In the genomic region with DNA sequence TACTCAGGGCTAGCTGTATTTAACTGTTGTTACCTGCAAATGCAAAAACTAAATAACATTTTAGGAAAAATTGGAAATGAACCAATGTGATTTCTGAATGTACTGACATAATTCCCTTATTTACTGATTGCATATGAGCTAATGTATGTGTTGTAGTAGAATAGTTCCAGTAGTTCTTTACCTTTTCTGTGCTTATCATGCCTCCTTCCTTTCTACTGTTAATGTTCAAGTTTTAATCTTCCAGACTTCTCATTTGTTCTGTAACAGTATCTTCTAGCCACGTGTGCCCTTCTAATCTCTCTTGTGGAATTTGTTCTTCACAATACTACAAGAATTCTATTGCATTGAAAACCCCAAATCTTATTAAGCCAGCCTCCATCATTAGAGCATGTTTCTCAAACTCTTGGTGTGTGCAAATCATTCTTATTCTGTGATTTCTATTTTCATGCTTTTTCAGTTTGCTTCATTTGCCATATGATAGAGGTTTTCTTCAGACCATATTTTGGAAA, we compare ENCODE assay signal across 25 cellular contexts. TPM values are rescaled to one million over a fixed set of nuclear protein-coding genes. Genes with fewer than 3 reads are reported as not detected.
DNase-seq lines count a peak whose midpoint lies in the region; ATAC-seq and TF ChIP-seq lines count a peak whose summit lies in the region.
"Had no signal": no experiment of that assay in that cellular context is flagged by ENCODE, and none has a peak within 500 bp of the region (broad histone marks: within the 10 kb centered on the region; RNA-seq: fewer than 3 reads in every experiment).

No MANE protein-coding gene starts in this region.

- H3K4me1 ChIP-seq in Karpas-422 (ENCODE audit: low read length) (peaks cover 93% of the 10 kb centered on the region), neural progenitor cell (peaks cover 41% of the 10 kb centered on the region)

- ATAC-seq in central memory CD8-positive, alpha-beta T cell (replicated peaks; ENCODE audit: extremely low read depth, poor library complexity, severe bottlenecking): no peak
- ATAC-seq in HG02884 (IDR thresholded peaks at IDR 0.05; ENCODE audit: unreplicated experiment) (no peak), HG02759 (IDR thresholded peaks at IDR 0.05; ENCODE audit: unreplicated experiment) (no peak), HG03097 (IDR thresholded peaks at IDR 0.05; ENCODE audit: low FRiP score, unreplicated experiment) (no peak)
- ATAC-seq: stimulated activated naive CD8-positive, alpha-beta T cell treated with anti-CD3 and anti-CD28 coated beads, Interleukin-15, amount 100 ng/mL, for 72 hours had no signal

- H4K20me1 ChIP-seq in Karpas-422 (ENCODE audit: insufficient read depth, low read depth, low read length) (peaks cover 90% of the 10 kb centered on the region), neural progenitor cell (ENCODE audit: low read depth) (peaks cover 96% of the 10 kb centered on the region)

- H3K4me2 ChIP-seq in Karpas-422 (ENCODE audit: low read depth, low read length, poor library complexity, severe bottlenecking): peak overlapping the region; percentile 70
- peak overlapping the region; percentile 55 for H3K4me2 ChIP-seq in neural progenitor cell
- H3K4me2 ChIP-seq: BLaER1 had no signal

- H3K9ac ChIP-seq in Karpas-422 (ENCODE audit: low read length): no peak overlapping the region
- H3K9ac ChIP-seq in neural progenitor cell: no peak overlapping the region
- H3K9ac ChIP-seq: BLaER1 had no signal

- no peaks in the 10 kb centered on the region for H3K9me2 ChIP-seq in Karpas-422 (replicated peaks; ENCODE audit: insufficient read depth, low read length)

- H3K79me2 ChIP-seq in Karpas-422 (ENCODE audit: low read length) (peaks cover 100% of the 10 kb centered on the region), neural progenitor cell (ENCODE audit: low read depth) (peaks cover 99% of the 10 kb centered on the region)

- H3K4me3 Mint-ChIP-seq in activated T-cell treated with anti-CD3 and anti-CD28 coated beads, Interleukin-2, amount 50 U/mL, for 24 hours: no peak overlapping the region
- H3K4me3 Mint-ChIP-seq in central memory CD8-positive, alpha-beta T cell: peak overlapping the region; percentile 44
- no peak overlapping the region for H3K4me3 Mint-ChIP-seq in neural progenitor cell
- H3K4me3 Mint-ChIP-seq: activated CD4-positive, alpha-beta memory T cell treated with anti-CD3 and anti-CD28 coated beads, Interleukin-2, amount 10 ng/mL, durations not matched to agents 7 days and 5 days; activated naive CD4-positive, alpha-beta T cell treated with anti-CD3 and anti-CD28 coated beads for 36 hours; stimulated activated naive CD8-positive, alpha-beta T cell treated with anti-CD3 and anti-CD28 coated beads, Interleukin-15, amount 100 ng/mL, for 72 hours had no signal

- TF ChIP-seq CTCF in neural progenitor cell (IDR thresholded peaks at IDR 0.05): no peak

- peak overlapping the region; percentile 90 for H3K27ac ChIP-seq in Karpas-422 (ENCODE audit: low read length)
- H3K27ac ChIP-seq in neural progenitor cell: peak overlapping the region; percentile 6
- H3K27ac ChIP-seq: BLaER1, esophagus squamous epithelium, SJSA1, spleen, tibial artery had no signal

- peaks cover 38% of the 10 kb centered on the region for H3K36me3 Mint-ChIP-seq in activated T-cell treated with anti-CD3 and anti-CD28 coated beads, Interleukin-2, amount 50 U/mL, for 24 hours (ENCODE audit: low read depth)
- H3K36me3 Mint-ChIP-seq in central memory CD8-positive, alpha-beta T cell (ENCODE audit: insufficient read depth): peaks cover 23% of the 10 kb centered on the region
- H3K36me3 Mint-ChIP-seq in neural progenitor cell: peaks cover 19% of the 10 kb centered on the region

- no peak for DNase-seq in activated T-cell treated with anti-CD3 and anti-CD28 coated beads, Interleukin-2, amount 50 U/mL, for 24 hours
- no peak for DNase-seq in activated T-cell treated with anti-CD3 and anti-CD28 coated beads, Interleukin-2, amount 50 U/mL, for 1 hour
- no peak for DNase-seq in Karpas-422
- DNase-seq in central memory CD8-positive, alpha-beta T cell (ENCODE audit: low spot score in 2 of 2): no peak
- no peak for DNase-seq in neural progenitor cell (ENCODE audit: low spot score)
- DNase-seq: activated CD4-positive, alpha-beta memory T cell treated with anti-CD3 and anti-CD28 coated beads, Interleukin-2, amount 10 ng/mL, durations not matched to agents 7 days and 5 days; activated CD4-positive, CD25-positive, alpha-beta regulatory T cell; activated naive CD4-positive, alpha-beta T cell treated with anti-CD3 and anti-CD28 coated beads for 36 hours; esophagus squamous epithelium; GOT3; kidney glomerular epithelial cell; NCI-H1417 treated with DMSO at 0.1 percent for 48 hours; NCI-H2107; NCI-H446 treated with DMSO at 0.1 percent for 48 hours; NK-92 treated with Interleukin-12 subunit alpha and Interleukin-12 subunit beta, amount 100 ng/mL, for 24 hours; spleen; stimulated activated CD4-positive, alpha-beta T cell treated with anti-CD3 and anti-CD28 coated beads, Interleukin-4, amount 100 ng/mL, for 4 hours; stimulated activated naive CD8-positive, alpha-beta T cell treated with anti-CD3 and anti-CD28 coated beads, Interleukin-15, amount 100 ng/mL, for 72 hours; tibial artery had no signal

- peaks cover 76% of the 10 kb centered on the region for H3K4me1 Mint-ChIP-seq in activated T-cell treated with anti-CD3 and anti-CD28 coated beads, Interleukin-2, amount 50 U/mL, for 24 hours (ENCODE audit: low read depth)
- peaks cover 70% of the 10 kb centered on the region for H3K4me1 Mint-ChIP-seq in central memory CD8-positive, alpha-beta T cell
- H3K4me1 Mint-ChIP-seq in neural progenitor cell: peaks cover 15% of the 10 kb centered on the region

- peak overlapping the region; percentile 7 for H3K27ac Mint-ChIP-seq in activated T-cell treated with anti-CD3 and anti-CD28 coated beads, Interleukin-2, amount 50 U/mL, for 24 hours
- peak overlapping the region; percentile 26 for H3K27ac Mint-ChIP-seq in central memory CD8-positive, alpha-beta T cell (ENCODE audit: low read depth)
- H3K27ac Mint-ChIP-seq in neural progenitor cell: no peak overlapping the region
- H3K27ac Mint-ChIP-seq: activated CD4-positive, alpha-beta memory T cell treated with anti-CD3 and anti-CD28 coated beads, Interleukin-2, amount 10 ng/mL, durations not matched to agents 7 days and 5 days; activated naive CD4-positive, alpha-beta T cell treated with anti-CD3 and anti-CD28 coated beads for 36 hours; stimulated activated naive CD8-positive, alpha-beta T cell treated with anti-CD3 and anti-CD28 coated beads, Interleukin-15, amount 100 ng/mL, for 72 hours had no signal

- H3K27me3 Mint-ChIP-seq in activated T-cell treated with anti-CD3 and anti-CD28 coated beads, Interleukin-2, amount 50 U/mL, for 24 hours: no peaks in the 10 kb centered on the region
- H3K27me3 Mint-ChIP-seq in central memory CD8-positive, alpha-beta T cell: no peaks in the 10 kb centered on the region
- H3K27me3 Mint-ChIP-seq in neural progenitor cell (ENCODE audit: insufficient read depth, low read depth): no peaks in the 10 kb centered on the region
- H3K27me3 Mint-ChIP-seq: activated CD4-positive, alpha-beta memory T cell treated with anti-CD3 and anti-CD28 coated beads, Interleukin-2, amount 10 ng/mL, durations not matched to agents 7 days and 5 days; stimulated activated naive CD8-positive, alpha-beta T cell treated with anti-CD3 and anti-CD28 coated beads, Interleukin-15, amount 100 ng/mL, for 72 hours had no signal

- H3K4me3 ChIP-seq in Karpas-422 (ENCODE audit: low read length) (no peak overlapping the region), neural progenitor cell (peak overlapping the region; percentile 16)
- H3K4me3 ChIP-seq: BLaER1, esophagus squamous epithelium, lung, SJSA1, spleen, tibial artery had no signal

- no peaks in the 10 kb centered on the region for H3K9me3 Mint-ChIP-seq in activated T-cell treated with anti-CD3 and anti-CD28 coated beads, Interleukin-2, amount 50 U/mL, for 24 hours
- H3K9me3 Mint-ChIP-seq in central memory CD8-positive, alpha-beta T cell: no peaks in the 10 kb centered on the region
- no peaks in the 10 kb centered on the region for H3K9me3 Mint-ChIP-seq in neural progenitor cell
- H3K9me3 Mint-ChIP-seq: activated CD4-positive, alpha-beta memory T cell treated with anti-CD3 and anti-CD28 coated beads, Interleukin-2, amount 10 ng/mL, durations not matched to agents 7 days and 5 days; activated naive CD4-positive, alpha-beta T cell treated with anti-CD3 and anti-CD28 coated beads for 36 hours; stimulated activated naive CD8-positive, alpha-beta T cell treated with anti-CD3 and anti-CD28 coated beads, Interleukin-15, amount 100 ng/mL, for 72 hours had no signal

- H3K9me3 ChIP-seq in Karpas-422 (ENCODE audit: low read length): no peaks in the 10 kb centered on the region
- no peaks in the 10 kb centered on the region for H3K9me3 ChIP-seq in neural progenitor cell (ENCODE audit: low read depth)
- H3K9me3 ChIP-seq: BLaER1, esophagus squamous epithelium, SJSA1, spleen, tibial artery had no signal

- H3F3A ChIP-seq in neural progenitor cell (ENCODE audit: low read depth): peaks cover 20% of the 10 kb centered on the region

- H2AFZ ChIP-seq in Karpas-422 (ENCODE audit: low read length) (no peak overlapping the region), neural progenitor cell (replicated peaks) (no peak overlapping the region)

- H3K27me3 ChIP-seq in Karpas-422 (ENCODE audit: low read length) (no peaks in the 10 kb centered on the region), neural progenitor cell (no peaks in the 10 kb centered on the region)
- H3K27me3 ChIP-seq: BLaER1, esophagus squamous epithelium, SJSA1, spleen, tibial artery had no signal

- H3K36me3 ChIP-seq in Karpas-422 (ENCODE audit: insufficient read depth, low read length) (peaks cover 13% of the 10 kb centered on the region), neural progenitor cell (peaks cover 6% of the 10 kb centered on the region)

RNA-seq across cellular contexts. Expression of a gene that starts 17.7 kb away (rescaled TPM):
- 171 and 205 TPM in 2 replicates for total RNA-seq in Karpas-422 (2014; rRNA removed; shearing (Covaris generic); ENCODE audit: low replicate concordance)
- 152 and 157 TPM in 2 replicates for total RNA-seq in neural progenitor cell (ENCODE audit: low replicate concordance)
